ENCODE assay signal across 1 cellular context in genomic region chr15:75443972-75444453, GRCh38.
TF ChIP-seq lines count a peak whose summit lies in the region.

No MANE protein-coding gene starts in this region.

TF ChIP-seq in IMR-90, 13 proteins besides CTCF, POLR2A, EP300 and RAD21:
- TF ChIP-seq CEBPB (IDR thresholded peaks at IDR 0.05; ENCODE audit: low read depth, low read length) (peak; percentile 94), FOS (IDR thresholded peaks at IDR 0.05; ENCODE audit: low read depth, low read length) (peak; percentile 56; the same call in 1 of the 2 replicates)
